Comparison of ENCODE assay signal across 1 cellular context in genomic region chr5:132963175-132964104, GRCh38.
TF ChIP-seq lines count a peak whose summit lies in the region.

Gene AFF4 (minus strand): TSS chr5:132963634. CDS start chr5:132937189, 26,445 bp downstream.

TF ChIP-seq in Ishikawa, 13 proteins besides CTCF, POLR2A, EP300 and RAD21 (continued from another document):
- no peak for TF ChIP-seq REST (IDR thresholded peaks at IDR 0.05; ENCODE audit: low read depth)
- TF ChIP-seq CREB1 (IDR thresholded peaks at IDR 0.05; ENCODE audit: low read depth) = peak; percentile 33; the same call in 1 of the 2 replicates
- TF ChIP-seq CEBPB (IDR thresholded peaks at IDR 0.05) = no peak
- peak; percentile 100 for TF ChIP-seq USF1 (IDR thresholded peaks at IDR 0.05)
- TF ChIP-seq ZBTB7A (IDR thresholded peaks at IDR 0.05; ENCODE audit: low read depth) = peak; percentile 97
- no peak; the same call in 1 of the 2 replicates for TF ChIP-seq TEAD4 (IDR thresholded peaks at IDR 0.05)
- no peak for TF ChIP-seq NFIC (IDR thresholded peaks at IDR 0.05)
- peak; percentile 81 for TF ChIP-seq MAX (IDR thresholded peaks at IDR 0.05)
